ENCODE assay signal across 24 cellular contexts in genomic region chr7:4238861-4239260, GRCh38.
DNase-seq lines count a peak whose midpoint lies in the region; ATAC-seq and TF ChIP-seq lines count a peak whose summit lies in the region.
"Had no signal": no experiment of that assay in that cellular context is flagged by ENCODE, and none has a peak within 500 bp of the region (broad histone marks: within the 10 kb centered on the region; RNA-seq: fewer than 3 reads in every experiment).

No MANE protein-coding gene starts in this region.

- H3K27me3 ChIP-seq in left ventricle myocardium inferior (ENCODE audit: low read depth) (no peaks in the 10 kb centered on the region), GM23338 (ENCODE audit: insufficient read depth) (no peaks in the 10 kb centered on the region)
- H3K27me3 ChIP-seq: BE2C, BLaER1 had no signal

- TF ChIP-seq CTCF in left ventricle myocardium inferior (IDR thresholded peaks at IDR 0.05; ENCODE audit: borderline replicate concordance) (no peak), GM23338 (conservative IDR thresholded peaks at IDR 0.05; ENCODE audit: low read depth in 2 of 2) (no peak)

- no peak overlapping the region for H3K4me2 ChIP-seq in GM23338
- H3K4me2 ChIP-seq: BLaER1 had no signal

- H3K36me3 ChIP-seq in left ventricle myocardium inferior = no peaks in the 10 kb centered on the region
- H3K36me3 ChIP-seq in GM23338 (ENCODE audit: insufficient read depth) = no peaks in the 10 kb centered on the region
- H3K36me3 ChIP-seq: BE2C, BLaER1 had no signal

- no peaks in the 10 kb centered on the region for H3K9me2 ChIP-seq in GM23338 (ENCODE audit: insufficient read depth)

- H3K4me1 ChIP-seq in left ventricle myocardium inferior = no peaks in the 10 kb centered on the region
- H3K4me1 ChIP-seq in GM23338 (ENCODE audit: insufficient read depth) = peaks cover 12% of the 10 kb centered on the region
- H3K4me1 ChIP-seq: BE2C, BLaER1 had no signal

- H3K4me3 Mint-ChIP-seq in GM23338 = no peak overlapping the region
- H3K4me3 Mint-ChIP-seq: CD14-positive monocyte; CD4-positive, alpha-beta memory T cell; CD4-positive, CD25-positive, alpha-beta regulatory T cell; CD8-positive, alpha-beta memory T cell had no signal

- no peaks in the 10 kb centered on the region for H4K20me1 ChIP-seq in GM23338 (replicated peaks; ENCODE audit: insufficient read depth)
- H4K20me1 ChIP-seq: BLaER1 had no signal

- peaks cover 9% of the 10 kb centered on the region; the same call in 2 of the 3 replicates for H3K36me3 Mint-ChIP-seq in GM23338 (ENCODE audit: low read depth)
- H3K36me3 Mint-ChIP-seq: CD14-positive monocyte; CD4-positive, alpha-beta memory T cell; CD4-positive, CD25-positive, alpha-beta regulatory T cell; CD8-positive, alpha-beta memory T cell had no signal

- peaks cover 30% of the 10 kb centered on the region for H3K4me1 Mint-ChIP-seq in GM23338
- H3K4me1 Mint-ChIP-seq: CD14-positive monocyte had no signal

- no peaks in the 10 kb centered on the region for H3K9me3 ChIP-seq in left ventricle myocardium inferior (replicated peaks)
- H3K9me3 ChIP-seq: BE2C, BLaER1 had no signal

- no peaks in the 10 kb centered on the region for H3K79me2 ChIP-seq in GM23338 (replicated peaks; ENCODE audit: insufficient read depth)

- no peak overlapping the region for H3K27ac ChIP-seq in left ventricle myocardium inferior (replicated peaks)
- no peak overlapping the region for H3K27ac ChIP-seq in GM23338 (ENCODE audit: low read depth)
- H3K27ac ChIP-seq: BLaER1 had no signal

- H2AFZ ChIP-seq in GM23338 = no peak overlapping the region

- no peaks in the 10 kb centered on the region for H3F3A ChIP-seq in GM23338 (replicated peaks; ENCODE audit: low read depth)

- no peak overlapping the region for H3K4me3 ChIP-seq in left ventricle myocardium inferior
- H3K4me3 ChIP-seq in GM23338 = no peak overlapping the region
- H3K4me3 ChIP-seq: BLaER1, GM12878 had no signal

- intact Hi-C loops in Right ventricle myocardium inferior (cut with DNase I) = no loop called here
- intact Hi-C loops in left ventricle myocardium inferior (cut with micrococcal nuclease) = no loop called here

- H3K9me3 Mint-ChIP-seq in GM23338 = no peaks in the 10 kb centered on the region

- DNase-seq in Right ventricle myocardium inferior (ENCODE audit: missing footprints) (peak; percentile 34), left ventricle myocardium inferior (no peak), GM23338 (ENCODE audit: low spot score) (no peak), mesenteric fat pad (ENCODE audit: low spot score) (peak; percentile 18)
- DNase-seq in activated T-cell treated with anti-CD3 and anti-CD28 coated beads, Interleukin-2, amount 50 U/mL, for 1 hour = no peak
- no peak for DNase-seq in activated CD4-positive, alpha-beta T cell treated with anti-CD3 and anti-CD28 coated beads, Interleukin-2, amount 50 U/mL, for 48 hours
- DNase-seq: 8988T; ACHN; BE2C; C1 segment of cervical spinal cord; CD4-positive, alpha-beta memory T cell; CD4-positive, CD25-positive, alpha-beta regulatory T cell; CD8-positive, alpha-beta memory T cell; COR-L47; DMS 273 treated with DMSO at 0.1 percent for 48 hours; DMS153; DMS53; DMS79; DND-41; EL; GDM1 had no signal

- H3K27me3 Mint-ChIP-seq in GM23338 (ENCODE audit: insufficient read depth, low read depth, poor library complexity) = peaks cover 12% of the 10 kb centered on the region
- H3K27me3 Mint-ChIP-seq: CD4-positive, CD25-positive, alpha-beta regulatory T cell had no signal

- ATAC-seq in Right ventricle myocardium inferior (no peak), GM23338 (no peak)
- ATAC-seq: GM12878 had no signal

- H3K27ac Mint-ChIP-seq in GM23338 = 0 out of 2 replicates have a peak overlapping the region, but pooled peaks have one; percentile 17
- H3K27ac Mint-ChIP-seq: CD4-positive, alpha-beta memory T cell; CD4-positive, CD25-positive, alpha-beta regulatory T cell; CD8-positive, alpha-beta memory T cell had no signal

TF ChIP-seq in GM23338, 12 proteins besides CTCF, POLR2A, EP300 and RAD21 (continues in another document):
- TF ChIP-seq REST (IDR thresholded peaks at IDR 0.05; ENCODE audit: unreplicated experiment) (no peak), EZH2phosphoT487 (IDR thresholded peaks at IDR 0.05; ENCODE audit: unreplicated experiment) (no peak), EZH2 (IDR thresholded peaks at IDR 0.05; ENCODE audit: low read depth, unreplicated experiment) (no peak), ZNF114 (CRISPR knock-in tag; IDR thresholded peaks at IDR 0.05) (no peak), CREB1 (CRISPR knock-in tag; IDR thresholded peaks at IDR 0.05; ENCODE audit: low read depth) (no peak), POLR2AphosphoS5 (IDR thresholded peaks at IDR 0.05; ENCODE audit: low read depth) (no peak), ZNF331 (CRISPR knock-in tag; IDR thresholded peaks at IDR 0.05; ENCODE audit: low read depth) (no peak), ETS1 (IDR thresholded peaks at IDR 0.05) (no peak), NANOG (IDR thresholded peaks at IDR 0.05; ENCODE audit: borderline replicate concordance) (no peak), STAT1 (IDR thresholded peaks at IDR 0.05; ENCODE audit: unreplicated experiment) (no peak)

Comparison
In these comparisons a context has a peak if more than half of its experiments do, and no peak if none do; other contexts are left out.
1. DNase-seq: peak in Right ventricle myocardium inferior (single experiment) and mesenteric fat pad (single experiment); none in left ventricle myocardium inferior (single experiment), GM23338 (single experiment), activated T-cell treated with anti-CD3 and anti-CD28 coated beads, Interleukin-2, amount 50 U/mL, for 1 hour (single experiment) and activated CD4-positive, alpha-beta T cell treated with anti-CD3 and anti-CD28 coated beads, Interleukin-2, amount 50 U/mL, for 48 hours (0 of 2).